In the genomic region with DNA sequence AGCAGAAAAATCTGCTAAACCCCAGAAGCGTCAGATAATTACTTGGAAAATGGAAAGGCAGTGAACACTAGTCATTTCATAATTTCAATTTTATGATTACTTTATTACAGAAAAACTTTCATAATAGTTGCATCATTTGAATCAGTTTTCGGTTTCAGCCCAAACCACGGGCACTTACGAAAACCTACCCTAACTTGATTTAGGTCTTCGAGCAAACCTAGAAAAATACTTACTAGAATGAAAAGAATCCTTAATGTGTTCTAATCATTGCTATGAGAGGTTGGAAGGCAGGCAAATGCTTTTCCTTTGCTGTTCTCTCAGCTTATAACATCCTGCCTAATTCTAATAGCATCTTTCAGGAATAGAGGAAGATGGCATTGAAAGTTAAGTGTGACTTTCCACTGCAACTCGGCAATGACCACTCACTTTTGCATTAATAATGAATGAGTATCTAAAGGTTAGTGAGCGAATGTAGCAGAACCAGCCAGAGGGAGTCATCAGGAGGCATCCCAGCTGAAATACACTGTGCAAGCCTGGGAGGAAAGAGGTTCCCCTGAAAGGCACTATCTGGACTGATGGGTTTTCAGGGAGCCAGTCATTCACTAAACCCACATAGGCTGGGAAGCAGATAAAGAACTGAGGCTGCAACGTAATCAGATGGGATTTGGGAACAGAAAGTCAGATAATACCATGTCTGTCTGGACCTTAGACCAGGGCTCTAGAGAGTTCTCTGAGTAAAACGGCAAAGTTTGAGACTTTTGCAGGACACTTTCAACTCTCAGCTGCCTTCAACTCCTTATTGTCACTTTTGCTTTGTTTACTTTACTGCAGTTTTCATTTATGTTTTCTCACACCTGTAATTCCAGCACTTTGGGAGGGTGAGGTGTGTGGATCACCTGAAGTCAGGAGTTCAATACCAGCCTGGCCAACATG, we compare ENCODE assay signal across 1 cellular context.
A peak's percentile ranks its signal among the peaks of the same experiment; 100 is the strongest.
TF ChIP-seq lines count a peak whose summit lies in the region.

No MANE protein-coding gene starts in this region.

TF ChIP-seq in GM12878, 131 proteins besides CTCF, POLR2A, EP300 and RAD21 (continued from another document and continues in another):
- TF ChIP-seq ASH2L (IDR thresholded peaks at IDR 0.05; ENCODE audit: borderline replicate concordance, low read depth) = no peak
- no peak for TF ChIP-seq POLR2AphosphoS5 (IDR thresholded peaks at IDR 0.05; ENCODE audit: low read length)
- TF ChIP-seq KDM1A (IDR thresholded peaks at IDR 0.05; ENCODE audit: borderline replicate concordance) = no peak
- TF ChIP-seq SMAD1 (IDR thresholded peaks at IDR 0.05; ENCODE audit: low read depth, partially characterized antibody) = no peak
- TF ChIP-seq HDGF (IDR thresholded peaks at IDR 0.05) = no peak
- no peak for TF ChIP-seq MYC (IDR thresholded peaks at IDR 0.05; ENCODE audit: insufficient read depth, insufficient read length, insufficient replicate concordance, low read length, severe bottlenecking)
- TF ChIP-seq TCF7 (IDR thresholded peaks at IDR 0.05; ENCODE audit: borderline replicate concordance) = no peak
- peak; percentile 33; the same call in 1 of the 2 replicates for TF ChIP-seq PAX5 (IDR thresholded peaks at IDR 0.05; ENCODE audit: borderline replicate concordance, low read depth, low read length)
- TF ChIP-seq TBL1XR1 (IDR thresholded peaks at IDR 0.05; ENCODE audit: low read depth, low read length) = no peak
- no peak for TF ChIP-seq MEF2A (IDR thresholded peaks at IDR 0.05; ENCODE audit: insufficient read depth, low read depth, low read length)
- TF ChIP-seq, protein P1, sequence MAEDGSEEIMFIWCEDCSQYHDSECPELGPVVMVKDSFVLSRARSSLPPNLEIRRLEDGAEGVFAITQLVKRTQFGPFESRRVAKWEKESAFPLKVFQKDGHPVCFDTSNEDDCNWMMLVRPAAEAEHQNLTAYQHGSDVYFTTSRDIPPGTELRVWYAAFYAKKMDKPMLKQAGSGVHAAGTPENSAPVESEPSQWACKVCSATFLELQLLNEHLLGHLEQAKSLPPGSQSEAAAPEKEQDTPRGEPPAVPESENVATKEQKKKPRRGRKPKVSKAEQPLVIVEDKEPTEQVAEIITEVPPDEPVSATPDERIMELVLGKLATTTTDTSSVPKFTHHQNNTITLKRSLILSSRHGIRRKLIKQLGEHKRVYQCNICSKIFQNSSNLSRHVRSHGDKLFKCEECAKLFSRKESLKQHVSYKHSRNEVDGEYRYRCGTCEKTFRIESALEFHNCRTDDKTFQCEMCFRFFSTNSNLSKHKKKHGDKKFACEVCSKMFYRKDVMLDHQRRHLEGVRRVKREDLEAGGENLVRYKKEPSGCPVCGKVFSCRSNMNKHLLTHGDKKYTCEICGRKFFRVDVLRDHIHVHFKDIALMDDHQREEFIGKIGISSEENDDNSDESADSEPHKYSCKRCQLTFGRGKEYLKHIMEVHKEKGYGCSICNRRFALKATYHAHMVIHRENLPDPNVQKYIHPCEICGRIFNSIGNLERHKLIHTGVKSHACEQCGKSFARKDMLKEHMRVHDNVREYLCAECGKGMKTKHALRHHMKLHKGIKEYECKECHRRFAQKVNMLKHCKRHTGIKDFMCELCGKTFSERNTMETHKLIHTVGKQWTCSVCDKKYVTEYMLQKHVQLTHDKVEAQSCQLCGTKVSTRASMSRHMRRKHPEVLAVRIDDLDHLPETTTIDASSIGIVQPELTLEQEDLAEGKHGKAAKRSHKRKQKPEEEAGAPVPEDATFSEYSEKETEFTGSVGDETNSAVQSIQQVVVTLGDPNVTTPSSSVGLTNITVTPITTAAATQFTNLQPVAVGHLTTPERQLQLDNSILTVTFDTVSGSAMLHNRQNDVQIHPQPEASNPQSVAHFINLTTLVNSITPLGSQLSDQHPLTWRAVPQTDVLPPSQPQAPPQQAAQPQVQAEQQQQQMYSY (CRISPR knock-in tag; IDR thresholded peaks at IDR 0.05) = no peak
- no peak for TF ChIP-seq MEF2B (IDR thresholded peaks at IDR 0.05; ENCODE audit: partially characterized antibody, poor library complexity, severe bottlenecking)
- no peak for TF ChIP-seq PML (IDR thresholded peaks at IDR 0.05; ENCODE audit: low read length)
- TF ChIP-seq, protein P2, sequence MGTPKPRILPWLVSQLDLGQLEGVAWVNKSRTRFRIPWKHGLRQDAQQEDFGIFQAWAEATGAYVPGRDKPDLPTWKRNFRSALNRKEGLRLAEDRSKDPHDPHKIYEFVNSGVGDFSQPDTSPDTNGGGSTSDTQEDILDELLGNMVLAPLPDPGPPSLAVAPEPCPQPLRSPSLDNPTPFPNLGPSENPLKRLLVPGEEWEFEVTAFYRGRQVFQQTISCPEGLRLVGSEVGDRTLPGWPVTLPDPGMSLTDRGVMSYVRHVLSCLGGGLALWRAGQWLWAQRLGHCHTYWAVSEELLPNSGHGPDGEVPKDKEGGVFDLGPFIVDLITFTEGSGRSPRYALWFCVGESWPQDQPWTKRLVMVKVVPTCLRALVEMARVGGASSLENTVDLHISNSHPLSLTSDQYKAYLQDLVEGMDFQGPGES (IDR thresholded peaks at IDR 0.05) = no peak
- TF ChIP-seq ZNF622 (IDR thresholded peaks at IDR 0.05) = no peak
- TF ChIP-seq MTA3 (IDR thresholded peaks at IDR 0.05; ENCODE audit: borderline replicate concordance, low read length) = no peak
- no peak for TF ChIP-seq RAD51 (IDR thresholded peaks at IDR 0.05)
- TF ChIP-seq ATF7 (IDR thresholded peaks at IDR 0.05; ENCODE audit: low read depth) = peak; percentile 82
- TF ChIP-seq ETV6 (conservative IDR thresholded peaks at IDR 0.05 in 1 of 2, IDR thresholded peaks at IDR 0.05 in 1 of 2; ENCODE audit: borderline replicate concordance in 1 of 2, low read depth in 1 of 2) = no peak; a peak in 1 of 4 replicates
- no peak for TF ChIP-seq JUND (IDR thresholded peaks at IDR 0.05; ENCODE audit: low read depth, low read length)
- TF ChIP-seq CBX5 (IDR thresholded peaks at IDR 0.05; ENCODE audit: low read depth) = no peak
- TF ChIP-seq, protein P3, sequence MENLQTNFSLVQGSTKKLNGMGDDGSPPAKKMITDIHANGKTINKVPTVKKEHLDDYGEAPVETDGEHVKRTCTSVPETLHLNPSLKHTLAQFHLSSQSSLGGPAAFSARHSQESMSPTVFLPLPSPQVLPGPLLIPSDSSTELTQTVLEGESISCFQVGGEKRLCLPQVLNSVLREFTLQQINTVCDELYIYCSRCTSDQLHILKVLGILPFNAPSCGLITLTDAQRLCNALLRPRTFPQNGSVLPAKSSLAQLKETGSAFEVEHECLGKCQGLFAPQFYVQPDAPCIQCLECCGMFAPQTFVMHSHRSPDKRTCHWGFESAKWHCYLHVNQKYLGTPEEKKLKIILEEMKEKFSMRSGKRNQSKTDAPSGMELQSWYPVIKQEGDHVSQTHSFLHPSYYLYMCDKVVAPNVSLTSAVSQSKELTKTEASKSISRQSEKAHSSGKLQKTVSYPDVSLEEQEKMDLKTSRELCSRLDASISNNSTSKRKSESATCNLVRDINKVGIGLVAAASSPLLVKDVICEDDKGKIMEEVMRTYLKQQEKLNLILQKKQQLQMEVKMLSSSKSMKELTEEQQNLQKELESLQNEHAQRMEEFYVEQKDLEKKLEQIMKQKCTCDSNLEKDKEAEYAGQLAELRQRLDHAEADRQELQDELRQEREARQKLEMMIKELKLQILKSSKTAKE (IDR thresholded peaks at IDR 0.05; ENCODE audit: low read depth, poor library complexity, severe bottlenecking) = peak; percentile 46
- peak; percentile 91 for TF ChIP-seq ZNF217 (IDR thresholded peaks at IDR 0.05)
- TF ChIP-seq, protein P4, sequence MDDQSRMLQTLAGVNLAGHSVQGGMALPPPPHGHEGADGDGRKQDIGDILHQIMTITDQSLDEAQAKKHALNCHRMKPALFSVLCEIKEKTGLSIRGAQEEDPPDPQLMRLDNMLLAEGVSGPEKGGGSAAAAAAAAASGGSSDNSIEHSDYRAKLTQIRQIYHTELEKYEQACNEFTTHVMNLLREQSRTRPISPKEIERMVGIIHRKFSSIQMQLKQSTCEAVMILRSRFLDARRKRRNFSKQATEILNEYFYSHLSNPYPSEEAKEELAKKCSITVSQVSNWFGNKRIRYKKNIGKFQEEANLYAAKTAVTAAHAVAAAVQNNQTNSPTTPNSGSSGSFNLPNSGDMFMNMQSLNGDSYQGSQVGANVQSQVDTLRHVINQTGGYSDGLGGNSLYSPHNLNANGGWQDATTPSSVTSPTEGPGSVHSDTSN (IDR thresholded peaks at IDR 0.05; ENCODE audit: insufficient replicate concordance, low read depth, low read length) = no peak
- TF ChIP-seq KAT2A (conservative IDR thresholded peaks at IDR 0.05; ENCODE audit: control insufficient read depth, low read depth, low read length) = no peak
- no peak for TF ChIP-seq TAF1 (IDR thresholded peaks at IDR 0.05; ENCODE audit: borderline replicate concordance, low read depth, low read length)
- TF ChIP-seq, protein P5, sequence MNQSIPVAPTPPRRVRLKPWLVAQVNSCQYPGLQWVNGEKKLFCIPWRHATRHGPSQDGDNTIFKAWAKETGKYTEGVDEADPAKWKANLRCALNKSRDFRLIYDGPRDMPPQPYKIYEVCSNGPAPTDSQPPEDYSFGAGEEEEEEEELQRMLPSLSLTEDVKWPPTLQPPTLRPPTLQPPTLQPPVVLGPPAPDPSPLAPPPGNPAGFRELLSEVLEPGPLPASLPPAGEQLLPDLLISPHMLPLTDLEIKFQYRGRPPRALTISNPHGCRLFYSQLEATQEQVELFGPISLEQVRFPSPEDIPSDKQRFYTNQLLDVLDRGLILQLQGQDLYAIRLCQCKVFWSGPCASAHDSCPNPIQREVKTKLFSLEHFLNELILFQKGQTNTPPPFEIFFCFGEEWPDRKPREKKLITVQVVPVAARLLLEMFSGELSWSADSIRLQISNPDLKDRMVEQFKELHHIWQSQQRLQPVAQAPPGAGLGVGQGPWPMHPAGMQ (IDR thresholded peaks at IDR 0.05; ENCODE audit: borderline replicate concordance) = no peak
- TF ChIP-seq CHD1 (IDR thresholded peaks at IDR 0.05; ENCODE audit: low read depth, low read length) = no peak
- peak in 1 of 2 experiments; percentile 5; a peak in 1 of 4 replicates for TF ChIP-seq BHLHE40 (IDR thresholded peaks at IDR 0.05; ENCODE audit: borderline replicate concordance in 1 of 2, low read depth in 2 of 2, low read length in 1 of 2)
- TF ChIP-seq FOS (IDR thresholded peaks at IDR 0.05; ENCODE audit: borderline replicate concordance, extremely low read depth, insufficient read length) = no peak
- TF ChIP-seq RUNX3 (IDR thresholded peaks at IDR 0.05; ENCODE audit: low read length) = peak; percentile 79
- TF ChIP-seq ESRRA (IDR thresholded peaks at IDR 0.05; ENCODE audit: low read length) = no peak
- TF ChIP-seq CREM (IDR thresholded peaks at IDR 0.05; ENCODE audit: low read depth) = no peak
- peak; percentile 55; the same call in 1 of the 2 replicates for TF ChIP-seq ZNF24 (IDR thresholded peaks at IDR 0.05)
- 0 out of 2 replicates have a peak, but pooled peaks have one; percentile 25 for TF ChIP-seq FOXM1 (IDR thresholded peaks at IDR 0.05; ENCODE audit: low read depth, low read length)
- TF ChIP-seq HCFC1 (IDR thresholded peaks at IDR 0.05; ENCODE audit: low read length) = no peak
- peak; percentile 67; the same call in 1 of the 2 replicates for TF ChIP-seq NFIC (IDR thresholded peaks at IDR 0.05; ENCODE audit: low read depth, low read length)
- no peak for TF ChIP-seq SREBF1 (IDR thresholded peaks at IDR 0.05; ENCODE audit: low read length)
- TF ChIP-seq BCL11A (IDR thresholded peaks at IDR 0.05; ENCODE audit: low read depth, low read length) = peak; percentile 78
- TF ChIP-seq, protein P6, sequence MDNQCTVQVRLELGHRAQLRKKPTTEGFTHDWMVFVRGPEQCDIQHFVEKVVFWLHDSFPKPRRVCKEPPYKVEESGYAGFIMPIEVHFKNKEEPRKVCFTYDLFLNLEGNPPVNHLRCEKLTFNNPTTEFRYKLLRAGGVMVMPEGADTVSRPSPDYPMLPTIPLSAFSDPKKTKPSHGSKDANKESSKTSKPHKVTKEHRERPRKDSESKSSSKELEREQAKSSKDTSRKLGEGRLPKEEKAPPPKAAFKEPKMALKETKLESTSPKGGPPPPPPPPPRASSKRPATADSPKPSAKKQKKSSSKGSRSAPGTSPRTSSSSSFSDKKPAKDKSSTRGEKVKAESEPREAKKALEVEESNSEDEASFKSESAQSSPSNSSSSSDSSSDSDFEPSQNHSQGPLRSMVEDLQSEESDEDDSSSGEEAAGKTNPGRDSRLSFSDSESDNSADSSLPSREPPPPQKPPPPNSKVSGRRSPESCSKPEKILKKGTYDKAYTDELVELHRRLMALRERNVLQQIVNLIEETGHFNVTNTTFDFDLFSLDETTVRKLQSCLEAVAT (IDR thresholded peaks at IDR 0.05) = no peak
- peak; percentile 43; the same call in 1 of the 2 replicates for TF ChIP-seq IRF4 (IDR thresholded peaks at IDR 0.05; ENCODE audit: low read depth, low read length)
- TF ChIP-seq CBFB (IDR thresholded peaks at IDR 0.05; ENCODE audit: low read depth) = no peak
- no peak for TF ChIP-seq CREB1 (IDR thresholded peaks at IDR 0.05; ENCODE audit: low read depth)
- TF ChIP-seq, protein P7, sequence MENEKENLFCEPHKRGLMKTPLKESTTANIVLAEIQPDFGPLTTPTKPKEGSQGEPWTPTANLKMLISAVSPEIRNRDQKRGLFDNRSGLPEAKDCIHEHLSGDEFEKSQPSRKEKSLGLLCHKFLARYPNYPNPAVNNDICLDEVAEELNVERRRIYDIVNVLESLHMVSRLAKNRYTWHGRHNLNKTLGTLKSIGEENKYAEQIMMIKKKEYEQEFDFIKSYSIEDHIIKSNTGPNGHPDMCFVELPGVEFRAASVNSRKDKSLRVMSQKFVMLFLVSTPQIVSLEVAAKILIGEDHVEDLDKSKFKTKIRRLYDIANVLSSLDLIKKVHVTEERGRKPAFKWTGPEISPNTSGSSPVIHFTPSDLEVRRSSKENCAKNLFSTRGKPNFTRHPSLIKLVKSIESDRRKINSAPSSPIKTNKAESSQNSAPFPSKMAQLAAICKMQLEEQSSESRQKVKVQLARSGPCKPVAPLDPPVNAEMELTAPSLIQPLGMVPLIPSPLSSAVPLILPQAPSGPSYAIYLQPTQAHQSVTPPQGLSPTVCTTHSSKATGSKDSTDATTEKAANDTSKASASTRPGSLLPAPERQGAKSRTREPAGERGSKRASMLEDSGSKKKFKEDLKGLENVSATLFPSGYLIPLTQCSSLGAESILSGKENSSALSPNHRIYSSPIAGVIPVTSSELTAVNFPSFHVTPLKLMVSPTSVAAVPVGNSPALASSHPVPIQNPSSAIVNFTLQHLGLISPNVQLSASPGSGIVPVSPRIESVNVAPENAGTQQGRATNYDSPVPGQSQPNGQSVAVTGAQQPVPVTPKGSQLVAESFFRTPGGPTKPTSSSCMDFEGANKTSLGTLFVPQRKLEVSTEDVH (IDR thresholded peaks at IDR 0.05; ENCODE audit: low read depth, partially characterized antibody) = no peak
- TF ChIP-seq SREBF2 (IDR thresholded peaks at IDR 0.05; ENCODE audit: low read length) = no peak
- no peak; the same call in 1 of the 2 replicates for TF ChIP-seq GATAD2B (conservative IDR thresholded peaks at IDR 0.05; ENCODE audit: low read depth)
- TF ChIP-seq POU2F2 (IDR thresholded peaks at IDR 0.05; ENCODE audit: borderline replicate concordance, low read depth, low read length) = no peak
- TF ChIP-seq, protein P8, sequence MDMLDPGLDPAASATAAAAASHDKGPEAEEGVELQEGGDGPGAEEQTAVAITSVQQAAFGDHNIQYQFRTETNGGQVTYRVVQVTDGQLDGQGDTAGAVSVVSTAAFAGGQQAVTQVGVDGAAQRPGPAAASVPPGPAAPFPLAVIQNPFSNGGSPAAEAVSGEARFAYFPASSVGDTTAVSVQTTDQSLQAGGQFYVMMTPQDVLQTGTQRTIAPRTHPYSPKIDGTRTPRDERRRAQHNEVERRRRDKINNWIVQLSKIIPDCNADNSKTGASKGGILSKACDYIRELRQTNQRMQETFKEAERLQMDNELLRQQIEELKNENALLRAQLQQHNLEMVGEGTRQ (IDR thresholded peaks at IDR 0.05; ENCODE audit: borderline replicate concordance, low read depth, low read length) = no peak
- TF ChIP-seq POLR2AphosphoS2 (IDR thresholded peaks at IDR 0.05; ENCODE audit: low read depth, low read length) = no peak
- TF ChIP-seq HDAC6 (IDR thresholded peaks at IDR 0.05; ENCODE audit: unreplicated experiment) = no peak
- TF ChIP-seq GABPA (IDR thresholded peaks at IDR 0.05; ENCODE audit: low read depth) = no peak; the same call in 1 of the 2 replicates
